Comparison of ENCODE assay signal across 8 cellular contexts in the genomic region with DNA sequence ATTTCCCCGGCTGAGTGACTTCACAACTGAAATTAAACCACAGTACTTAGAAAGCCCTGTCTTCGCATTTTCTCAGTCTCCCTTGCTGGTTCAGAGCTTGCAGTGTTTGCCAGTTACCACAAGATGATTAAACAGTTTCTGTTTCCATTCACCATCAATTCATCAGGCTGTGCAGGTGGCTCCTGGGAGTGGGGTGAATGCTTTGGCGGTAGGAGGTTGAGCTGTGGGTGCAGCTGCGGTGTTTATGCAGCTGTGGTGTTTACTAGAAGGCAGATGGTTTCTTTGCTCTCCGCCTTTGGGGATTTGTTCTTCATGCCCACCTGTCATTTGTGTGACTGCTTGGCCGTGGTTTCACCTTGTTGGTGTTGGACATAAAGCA. TPM values are rescaled to one million over a fixed set of nuclear protein-coding genes. Genes with fewer than 3 reads are reported as not detected.
DNase-seq lines count a peak whose midpoint lies in the region; ATAC-seq and TF ChIP-seq lines count a peak whose summit lies in the region.

No MANE protein-coding gene starts in this region.

- H3K4me3 Mint-ChIP-seq in CD4-positive, alpha-beta T cell: peak overlapping the region; percentile 43
- H3K4me3 Mint-ChIP-seq in brain: peak overlapping the region in 3 of 5 experiments; percentile 0 to 50 (median 5)
- H3K4me3 Mint-ChIP-seq in stimulated activated naive B cell treated with anti-CD40 and anti-IgM and Interleukin-4, amounts not matched to agents 10 μg/mL and 1 μg/mL and 100 μg/mL, for 72 hours: peak overlapping the region; percentile 1 to 2

- DNase-seq in CD4-positive, alpha-beta T cell: peak in 9 of 10 experiments; percentile 5 to 44 (median 20)
- DNase-seq in RPMI8226 (peak; percentile 95), cortex of kidney (lab: John Stamatoyannopoulos, UW) (no peak), HuH-7 (ENCODE audit: low spot score) (no peak)
- DNase-seq in stimulated activated naive B cell treated with anti-CD40 and anti-IgM and Interleukin-4, amounts not matched to agents 10 μg/mL and 1 μg/mL and 100 μg/mL, for 72 hours: peak; percentile 67

- intact Hi-C loops in CD4-positive, alpha-beta T cell (cut with DNase I, micrococcal nuclease): loop anchor here in 1 of 2 experiments (5.0 kb wide), 1 partner anchor 71 kb away; a partner anchor contains a TSS

- H3K9me3 Mint-ChIP-seq in CD4-positive, alpha-beta T cell: no peaks in the 10 kb centered on the region
- no peaks in the 10 kb centered on the region for H3K9me3 Mint-ChIP-seq in brain
- H3K9me3 Mint-ChIP-seq in stimulated activated naive B cell treated with anti-CD40 and anti-IgM and Interleukin-4, amounts not matched to agents 10 μg/mL and 1 μg/mL and 100 μg/mL, for 72 hours: no peaks in the 10 kb centered on the region

- POLR2A ChIA-PET in CD4-positive, alpha-beta T cell (lab: Charles Lee): interaction anchor here (0.7 to 1.2 kb wide), 2 partner anchors 69 to 71 kb away, joined by 3 to 7 read pairs; a partner anchor contains a TSS

- H3K27ac Mint-ChIP-seq in CD4-positive, alpha-beta T cell: peak overlapping the region; percentile 25
- no peak overlapping the region for H3K27ac Mint-ChIP-seq in brain
- H3K27ac Mint-ChIP-seq in stimulated activated naive B cell treated with anti-CD40 and anti-IgM and Interleukin-4, amounts not matched to agents 10 μg/mL and 1 μg/mL and 100 μg/mL, for 72 hours: no peak overlapping the region

- H3K27me3 ChIP-seq in CD4-positive, alpha-beta T cell (ENCODE audit: control insufficient read depth, insufficient read depth, low read length): no peaks in the 10 kb centered on the region

- H3K27ac ChIP-seq in CD4-positive, alpha-beta T cell (ENCODE audit: low read depth, low read length): no peak overlapping the region

- H3K9me3 ChIP-seq in CD4-positive, alpha-beta T cell (ENCODE audit: control insufficient read depth, low read length): no peaks in the 10 kb centered on the region

- CTCF ChIA-PET in CD4-positive, alpha-beta T cell (lab: Charles Lee): no interaction called here

- H3K27me3 Mint-ChIP-seq in CD4-positive, alpha-beta T cell: peaks cover 32% of the 10 kb centered on the region
- peaks cover 17% of the 10 kb centered on the region for H3K27me3 Mint-ChIP-seq in brain
- peaks cover 59 to 68% of the 10 kb centered on the region in 2 donors for H3K27me3 Mint-ChIP-seq in stimulated activated naive B cell treated with anti-CD40 and anti-IgM and Interleukin-4, amounts not matched to agents 10 μg/mL and 1 μg/mL and 100 μg/mL, for 72 hours

- no peak for TF ChIP-seq CTCF in CD4-positive, alpha-beta T cell (IDR thresholded peaks at IDR 0.05)
- TF ChIP-seq CTCF in brain (conservative IDR thresholded peaks at IDR 0.05): no peak

- no peaks in the 10 kb centered on the region for H3K36me3 Mint-ChIP-seq in CD4-positive, alpha-beta T cell (ENCODE audit: low read depth)
- no peaks in the 10 kb centered on the region for H3K36me3 Mint-ChIP-seq in brain
- H3K36me3 Mint-ChIP-seq in stimulated activated naive B cell treated with anti-CD40 and anti-IgM and Interleukin-4, amounts not matched to agents 10 μg/mL and 1 μg/mL and 100 μg/mL, for 72 hours: no peaks in the 10 kb centered on the region

- H3K4me1 Mint-ChIP-seq in CD4-positive, alpha-beta T cell (ENCODE audit: low read depth): peaks cover 15% of the 10 kb centered on the region
- H3K4me1 Mint-ChIP-seq in brain: peaks cover 11% of the 10 kb centered on the region
- peaks cover 14 to 15% of the 10 kb centered on the region in 2 donors for H3K4me1 Mint-ChIP-seq in stimulated activated naive B cell treated with anti-CD40 and anti-IgM and Interleukin-4, amounts not matched to agents 10 μg/mL and 1 μg/mL and 100 μg/mL, for 72 hours

- ATAC-seq in CD4-positive, alpha-beta T cell (ENCODE audit: poor library complexity): peak; percentile 87
- ATAC-seq in GM19452 (IDR thresholded peaks at IDR 0.05; ENCODE audit: unreplicated experiment): peak; percentile 94
- peak; percentile 95 for ATAC-seq in HG03469 (IDR thresholded peaks at IDR 0.05; ENCODE audit: unreplicated experiment)
- ATAC-seq in stimulated activated naive B cell treated with anti-CD40 and anti-IgM and Interleukin-4, amounts not matched to agents 10 μg/mL and 1 μg/mL and 100 μg/mL, for 72 hours (replicated peaks): peak; percentile 98

RNA-seq across cellular contexts. Expression of a gene that starts 16.1 kb away (rescaled TPM):
- not detected for total RNA-seq in CD4-positive, alpha-beta T cell
- polyA plus RNA-seq in brain (ENCODE audit: insufficient read depth, low read depth, low replicate concordance): 2.0 TPM

Comparison
In these comparisons a context has a peak if more than half of its experiments do, and no peak if none do; other contexts are left out.
1. DNase-seq: peak in CD4-positive, alpha-beta T cell (9 of 10), RPMI8226 (single experiment) and stimulated activated naive B cell treated with anti-CD40 and anti-IgM and Interleukin-4, amounts not matched to agents 10 μg/mL and 1 μg/mL and 100 μg/mL, for 72 hours (single experiment); none in cortex of kidney (single experiment) and HuH-7 (single experiment).
2. Peak in every context shown above with its lines, with median percentiles within 50 percentile points of each other: ATAC-seq and H3K4me3 Mint-ChIP-seq.